Comparison of ENCODE assay signal across 8 cellular contexts in genomic region chr7:29565982-29566746, GRCh38. TPM values are rescaled to one million over a fixed set of nuclear protein-coding genes. Genes with fewer than 3 reads are reported as not detected.
DNase-seq lines count a peak whose midpoint lies in the region; ATAC-seq, FAIRE-seq and TF ChIP-seq lines count a peak whose summit lies in the region.

No MANE protein-coding gene starts in this region.

- H3K27ac Mint-ChIP-seq in brain = no peak overlapping the region
- no peak overlapping the region for H3K27ac Mint-ChIP-seq in stimulated activated memory B cell treated with anti-CD40 and anti-IgM and Interleukin-4, amounts not matched to agents 10 μg/mL and 1 μg/mL and 100 μg/mL, for 72 hours

- peaks cover 62% of the 10 kb centered on the region for H3K27me3 ChIP-seq in HUES64 (ENCODE audit: insufficient read depth, low read length)

- H3K4me1 Mint-ChIP-seq in brain = peaks cover 40% of the 10 kb centered on the region
- H3K4me1 Mint-ChIP-seq in stimulated activated memory B cell treated with anti-CD40 and anti-IgM and Interleukin-4, amounts not matched to agents 10 μg/mL and 1 μg/mL and 100 μg/mL, for 72 hours = peaks cover 21% of the 10 kb centered on the region

- H3K4me1 ChIP-seq in HUES64 (ENCODE audit: insufficient read depth, low read length) = peaks cover 34% of the 10 kb centered on the region

- TF ChIP-seq CTCF in brain (conservative IDR thresholded peaks at IDR 0.05) (no peak), D721Med (IDR thresholded peaks at IDR 0.05; ENCODE audit: insufficient read depth, missing control alignments) (no peak)

- no peak overlapping the region for H3K27ac ChIP-seq in HUES64 (ENCODE audit: low read depth, low read length)

- WGBS in HUES64 = 51% methylated on average over 56 of the region's 56 CpGs

- H3K9me3 Mint-ChIP-seq in brain = peaks cover 0 to 3% (median 0%) of the 10 kb centered on the region in 5 experiments
- H3K9me3 Mint-ChIP-seq in stimulated activated memory B cell treated with anti-CD40 and anti-IgM and Interleukin-4, amounts not matched to agents 10 μg/mL and 1 μg/mL and 100 μg/mL, for 72 hours = peaks cover 3% of the 10 kb centered on the region

- peak overlapping the region; percentile 85 to 92 (median 88) for H3K4me3 Mint-ChIP-seq in brain
- H3K4me3 Mint-ChIP-seq in stimulated activated memory B cell treated with anti-CD40 and anti-IgM and Interleukin-4, amounts not matched to agents 10 μg/mL and 1 μg/mL and 100 μg/mL, for 72 hours = peak overlapping the region; percentile 67

- H3K9ac ChIP-seq in HUES64 (ENCODE audit: low read depth, low read length) = peak overlapping the region; percentile 58

- no peak for FAIRE-seq in D721Med (lab: Jason Lieb, UNC)

- no peaks in the 10 kb centered on the region for H3K36me3 Mint-ChIP-seq in brain
- no peaks in the 10 kb centered on the region for H3K36me3 Mint-ChIP-seq in stimulated activated memory B cell treated with anti-CD40 and anti-IgM and Interleukin-4, amounts not matched to agents 10 μg/mL and 1 μg/mL and 100 μg/mL, for 72 hours

- H3K4me3 ChIP-seq in HUES64 (ENCODE audit: low read length) = peak overlapping the region; percentile 76

- DNase-seq in left kidney (ENCODE audit: low read depth, low spot score) = peak; percentile 70
- DNase-seq in D721Med (ENCODE audit: insufficient read length, low spot score) = no peak
- no peak for DNase-seq in HK-2 (ENCODE audit: unreplicated experiment)

- H3K27me3 Mint-ChIP-seq in brain = peaks cover 90% of the 10 kb centered on the region
- peaks cover 91% of the 10 kb centered on the region for H3K27me3 Mint-ChIP-seq in stimulated activated memory B cell treated with anti-CD40 and anti-IgM and Interleukin-4, amounts not matched to agents 10 μg/mL and 1 μg/mL and 100 μg/mL, for 72 hours

- H3K9me3 ChIP-seq in HUES64 (ENCODE audit: insufficient read depth, low read depth, low read length) = no peaks in the 10 kb centered on the region

- no peak for ATAC-seq in stimulated activated memory B cell treated with anti-CD40 and anti-IgM and Interleukin-4, amounts not matched to agents 10 μg/mL and 1 μg/mL and 100 μg/mL, for 72 hours
- ATAC-seq in GM18517 (IDR thresholded peaks at IDR 0.05; ENCODE audit: unreplicated experiment) (no peak), GM19328 (IDR thresholded peaks at IDR 0.05; ENCODE audit: unreplicated experiment) (no peak)

- no peaks in the 10 kb centered on the region for H3K36me3 ChIP-seq in HUES64 (ENCODE audit: insufficient read depth, low read length)

RNA-seq across cellular contexts. Expression of gene PRR15, which starts 2.5 kb away (rescaled TPM):
- polyA plus RNA-seq in HUES64 (2013, experiment 1 of 2) = 6.2 TPM
- 7.0 TPM for polyA plus RNA-seq in HUES64 (2013, experiment 2 of 2)
- polyA plus RNA-seq in brain (ENCODE audit: insufficient read depth, low read depth, low replicate concordance) = 0.19 TPM
